In genomic region chr11:68411501-68411991, GRCh38 we compare ENCODE assay signal across 19 cellular contexts. TPM values are rescaled to one million over a fixed set of nuclear protein-coding genes. Genes with fewer than 3 reads are reported as not detected.
DNase-seq lines count a peak whose midpoint lies in the region; ATAC-seq and TF ChIP-seq lines count a peak whose summit lies in the region.
"Had no signal": no experiment of that assay in that cellular context is flagged by ENCODE, and none has a peak within 500 bp of the region (broad histone marks: within the 10 kb centered on the region; RNA-seq: fewer than 3 reads in every experiment).

No MANE protein-coding gene starts in this region.

- TF ChIP-seq CTCF in SK-N-SH (IDR thresholded peaks at IDR 0.05), result no peak

- peaks cover 24% of the 10 kb centered on the region for H3K36me3 Mint-ChIP-seq in stimulated activated memory B cell treated with anti-CD40 and anti-IgM and Interleukin-4, amounts not matched to agents 10 μg/mL and 1 μg/mL and 100 μg/mL, for 72 hours
- H3K36me3 Mint-ChIP-seq: CD8-positive, alpha-beta memory T cell had no signal

- H3K27me3 Mint-ChIP-seq in stimulated activated memory B cell treated with anti-CD40 and anti-IgM and Interleukin-4, amounts not matched to agents 10 μg/mL and 1 μg/mL and 100 μg/mL, for 72 hours, result no peaks in the 10 kb centered on the region
- H3K27me3 Mint-ChIP-seq: activated CD8-positive, alpha-beta memory T cell treated with anti-CD3 and anti-CD28 coated beads, Interleukin-2, amount 10 ng/mL, durations not matched to agents 7 days and 5 days; CD8-positive, alpha-beta memory T cell had no signal

- WGBS in SK-N-SH (ENCODE audit: low lambda C conversion rate), result 93% methylated on average over 6 of the region's 17 CpGs

- no peaks in the 10 kb centered on the region for H3K9me3 ChIP-seq in SK-N-SH

- no peak overlapping the region for H3K4me3 ChIP-seq in SK-N-SH (ENCODE audit: low read depth in 2 of 2, low read length in 1 of 2)
- H3K4me3 ChIP-seq: GM12878, GM23248 had no signal

- CTCF ChIA-PET in SK-N-SH (lab: Yijun Ruan, JAX), result no interaction called here

- H3K27me3 ChIP-seq in SK-N-SH (ENCODE audit: insufficient read depth), result no peaks in the 10 kb centered on the region

- H3K4me1 Mint-ChIP-seq in stimulated activated memory B cell treated with anti-CD40 and anti-IgM and Interleukin-4, amounts not matched to agents 10 μg/mL and 1 μg/mL and 100 μg/mL, for 72 hours, result peaks cover 27% of the 10 kb centered on the region
- H3K4me1 Mint-ChIP-seq: nephron progenitor cell had no signal

- no peak overlapping the region for H3K27ac ChIP-seq in SK-N-SH (ENCODE audit: low read depth in 2 of 2, low read length in 1 of 2)
- H3K27ac ChIP-seq: GM23248 had no signal

- H3K9ac ChIP-seq in SK-N-SH, result no peak overlapping the region
- H3K9ac ChIP-seq: GM23248 had no signal

- no peak overlapping the region for H2AFZ ChIP-seq in SK-N-SH (ENCODE audit: low read depth)
- H2AFZ ChIP-seq: GM23248 had no signal

- H3K4me3 Mint-ChIP-seq in stimulated activated memory B cell treated with anti-CD40 and anti-IgM and Interleukin-4, amounts not matched to agents 10 μg/mL and 1 μg/mL and 100 μg/mL, for 72 hours, result no peak overlapping the region
- H3K4me3 Mint-ChIP-seq: activated CD8-positive, alpha-beta memory T cell treated with anti-CD3 and anti-CD28 coated beads, Interleukin-2, amount 10 ng/mL, durations not matched to agents 7 days and 5 days; CD8-positive, alpha-beta memory T cell; nephron progenitor cell; T-helper 1 cell treated with Interleukin-12 subunit alpha and Interleukin-12 subunit beta and Interleukin-4 antibody, amounts not matched to agents 30 μg/mL and 1 μg/mL, for 36 hours had no signal

- no peaks in the 10 kb centered on the region for H3K79me2 ChIP-seq in SK-N-SH (ENCODE audit: insufficient read depth)

- no peaks in the 10 kb centered on the region for H3K9me2 ChIP-seq in SK-N-SH

- TF ChIP-seq EP300 in SK-N-SH (IDR thresholded peaks at IDR 0.05; ENCODE audit: borderline replicate concordance in 1 of 2, low read depth in 1 of 2, low read length in 1 of 2), result no peak

- peak overlapping the region; percentile 84 for H3K27ac Mint-ChIP-seq in stimulated activated memory B cell treated with anti-CD40 and anti-IgM and Interleukin-4, amounts not matched to agents 10 μg/mL and 1 μg/mL and 100 μg/mL, for 72 hours
- H3K27ac Mint-ChIP-seq: nephron progenitor cell; T-helper 1 cell treated with Interleukin-12 subunit alpha and Interleukin-12 subunit beta and Interleukin-4 antibody, amounts not matched to agents 30 μg/mL and 1 μg/mL, for 36 hours had no signal

- POLR2A ChIA-PET in SK-N-SH (lab: Yijun Ruan, JAX), result no interaction called here

- no peaks in the 10 kb centered on the region for H4K20me1 ChIP-seq in SK-N-SH (ENCODE audit: insufficient read depth)

- DNase-seq in NCI-H345 (lab: John Stamatoyannopoulos, UW) (peak; percentile 56), NCI-H345 treated with DMSO at 0.1 percent for 48 hours (lab: John Stamatoyannopoulos, UW; ENCODE audit: unreplicated experiment) (no peak), NCI-H69 (lab: John Stamatoyannopoulos, UW) (peak; percentile 80), left lobe of liver (ENCODE audit: low spot score) (no peak), cerebellar cortex (ENCODE audit: low spot score) (no peak), SK-N-SH (no peak)
- DNase-seq: ACHN; activated CD4-positive, alpha-beta T cell treated with anti-CD3 and anti-CD28 coated beads for 1 hour; activated CD8-positive, alpha-beta memory T cell treated with anti-CD3 and anti-CD28 coated beads, Interleukin-2, amount 10 ng/mL, durations not matched to agents 7 days and 5 days; activated gamma-delta T cell; CD8-positive, alpha-beta memory T cell; GM23248; NCI-H187 treated with DMSO at 0.1 percent for 48 hours; NCI-H82; nephron progenitor cell had no signal

- peaks cover 0 to 12% of the 10 kb centered on the region in 2 experiments; a peak in 1 of 4 replicates for H3K4me1 ChIP-seq in SK-N-SH (ENCODE audit: control insufficient read depth in 1 of 2, insufficient read depth in 2 of 2, low read depth in 1 of 2, low read length in 1 of 2)

- no peaks in the 10 kb centered on the region for H3F3A ChIP-seq in SK-N-SH (replicated peaks; ENCODE audit: insufficient read depth)

- no peaks in the 10 kb centered on the region for H3K9me3 Mint-ChIP-seq in stimulated activated memory B cell treated with anti-CD40 and anti-IgM and Interleukin-4, amounts not matched to agents 10 μg/mL and 1 μg/mL and 100 μg/mL, for 72 hours
- H3K9me3 Mint-ChIP-seq: CD8-positive, alpha-beta memory T cell; nephron progenitor cell; T-helper 1 cell treated with Interleukin-12 subunit alpha and Interleukin-12 subunit beta and Interleukin-4 antibody, amounts not matched to agents 30 μg/mL and 1 μg/mL, for 36 hours had no signal

- peak; percentile 24 for ATAC-seq in left lobe of liver
- no peak for ATAC-seq in stimulated activated memory B cell treated with anti-CD40 and anti-IgM and Interleukin-4, amounts not matched to agents 10 μg/mL and 1 μg/mL and 100 μg/mL, for 72 hours
- ATAC-seq in HG03135 (IDR thresholded peaks at IDR 0.05; ENCODE audit: unreplicated experiment), result no peak
- ATAC-seq: activated CD8-positive, alpha-beta memory T cell treated with anti-CD3 and anti-CD28 coated beads, Interleukin-2, amount 10 ng/mL, durations not matched to agents 7 days and 5 days; GM12878 had no signal

- no peak overlapping the region for H3K4me2 ChIP-seq in SK-N-SH

- no peak for TF ChIP-seq RAD21 in SK-N-SH (IDR thresholded peaks at IDR 0.05; ENCODE audit: low read length)

- H3K36me3 ChIP-seq in SK-N-SH (replicated peaks in 1 of 2; ENCODE audit: control insufficient read depth in 1 of 2, insufficient read depth in 2 of 2, low read length in 1 of 2), result peaks cover 8 to 54% of the 10 kb centered on the region in 2 experiments

TF ChIP-seq in SK-N-SH, 30 proteins besides CTCF, POLR2A, EP300 and RAD21:
- TF ChIP-seq JUND (IDR thresholded peaks at IDR 0.05) (no peak), ZBTB33 (IDR thresholded peaks at IDR 0.05; ENCODE audit: borderline replicate concordance, low read depth) (no peak), NFIC (IDR thresholded peaks at IDR 0.05; ENCODE audit: borderline replicate concordance) (no peak), MXI1 (IDR thresholded peaks at IDR 0.05; ENCODE audit: low read depth, low read length) (no peak), CHD2 (IDR thresholded peaks at IDR 0.05; ENCODE audit: low read length, partially characterized antibody) (no peak), NRF1 (IDR thresholded peaks at IDR 0.05; ENCODE audit: low read depth, low read length) (no peak), TCF12 (IDR thresholded peaks at IDR 0.05) (no peak), YY1 (IDR thresholded peaks at IDR 0.05; ENCODE audit: low read depth) (no peak), IRF3 (IDR thresholded peaks at IDR 0.05; ENCODE audit: low read depth, low read length) (no peak)

RNA-seq across cellular contexts. Expression of gene PPP6R3, which starts 49.0 kb away (rescaled TPM):
- total RNA-seq in left lobe of liver, result 35.1 TPM
- polyA plus RNA-seq in SK-N-SH (2012; rRNA removed), result 28.1 and 28.9 TPM in 2 replicates
- 27.6 and 28.2 TPM in 2 replicates for polyA plus RNA-seq in SK-N-SH (2012; cell fraction: cytosol; rRNA removed)
- polyA plus RNA-seq in SK-N-SH (2012; cell fraction: nucleus; rRNA removed), result 74.5 and 86.7 TPM in 2 replicates

Comparison
In these comparisons a context has a peak if more than half of its experiments do, and no peak if none do; other contexts are left out.
1. DNase-seq: peak in NCI-H345 (single experiment) and NCI-H69 (single experiment); none in NCI-H345 treated with DMSO at 0.1 percent for 48 hours (single experiment), left lobe of liver (single experiment), cerebellar cortex (single experiment) and SK-N-SH (single experiment).